9 cellular contexts compared by ENCODE assay signal in the genomic region with DNA sequence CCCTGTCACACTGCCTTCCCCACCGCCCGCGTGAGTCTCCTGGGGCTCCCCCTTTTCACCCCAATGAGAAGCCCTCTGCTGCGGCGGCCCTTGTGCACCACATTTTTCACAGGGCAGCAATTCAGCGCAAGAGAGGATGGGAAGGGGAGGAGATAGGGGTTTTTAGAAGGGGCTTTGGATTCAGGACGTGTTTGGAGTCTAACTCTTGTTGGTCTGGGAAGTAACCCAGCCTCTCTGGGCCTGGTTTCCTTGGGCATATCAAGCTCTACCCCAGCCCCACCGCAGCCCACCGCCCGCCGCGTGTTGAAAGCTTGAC. TPM values are rescaled to one million over a fixed set of nuclear protein-coding genes. Genes with fewer than 3 reads are reported as not detected.
A peak's percentile ranks its signal among the peaks of the same experiment; 100 is the strongest.
DNase-seq lines count a peak whose midpoint lies in the region; ATAC-seq and TF ChIP-seq lines count a peak whose summit lies in the region.
"Had no signal": no experiment of that assay in that cellular context is flagged by ENCODE, and none has a peak within 500 bp of the region (broad histone marks: within the 10 kb centered on the region; RNA-seq: fewer than 3 reads in every experiment).

No MANE protein-coding gene starts in this region.

- intact Hi-C loops in CD4-positive, alpha-beta memory T cell (cut with micrococcal nuclease): no loop called here
- intact Hi-C loops in PC-9 (cut with micrococcal nuclease; ENCODE audit: unreplicated experiment): loop anchor here (5.0 kb wide), 2 partner anchors 71 to 241 kb away; partner anchors contain the start of gene HEBP2

- DNase-seq in CD4-positive, alpha-beta memory T cell: peak in 2 of 5 donors; percentile 2 to 4
- DNase-seq in PC-9: peak in 1 of 2 experiments; percentile 3
- DNase-seq in epithelial cell of proximal tubule (ENCODE audit: low read depth): no peak
- DNase-seq in iPS-NIHi11 (ENCODE audit: low spot score): no peak
- DNase-seq in NCI-H1694 treated with DMSO at 0.1 percent for 48 hours (lab: John Stamatoyannopoulos, UW): no peak
- no peak for DNase-seq in islet precursor cell

- H2AFZ ChIP-seq in PC-9 (peak overlapping the region; percentile 88), parathyroid adenoma (peak overlapping the region; percentile 61)

- H3F3A ChIP-seq in PC-9 (ENCODE audit: insufficient read depth, low read depth): peaks cover 19% of the 10 kb centered on the region; the same call in 1 of the 2 replicates

- H3K79me2 ChIP-seq in PC-9 (ENCODE audit: low read depth) (peaks cover 41% of the 10 kb centered on the region), parathyroid adenoma (peaks cover 27% of the 10 kb centered on the region)

- no peak overlapping the region for H3K27ac ChIP-seq in CD4-positive, alpha-beta memory T cell (ENCODE audit: low read depth, low read length)
- H3K27ac ChIP-seq in PC-9: peak overlapping the region; percentile 36
- H3K27ac ChIP-seq in parathyroid adenoma: no peak overlapping the region

- H3K4me2 ChIP-seq in PC-9: peak overlapping the region; percentile 86
- H3K4me2 ChIP-seq in parathyroid adenoma (ENCODE audit: low read length): peak overlapping the region; percentile 61

- no peaks in the 10 kb centered on the region for H3K36me3 Mint-ChIP-seq in CD4-positive, alpha-beta memory T cell

- H3K27me3 Mint-ChIP-seq in CD4-positive, alpha-beta memory T cell: peaks cover 50% of the 10 kb centered on the region in 2 donors

- peaks cover 8 to 16% (median 13%) of the 10 kb centered on the region in 4 donors for H3K4me1 Mint-ChIP-seq in CD4-positive, alpha-beta memory T cell

- no peak overlapping the region for H3K9ac ChIP-seq in parathyroid adenoma

- H3K9me3 ChIP-seq in CD4-positive, alpha-beta memory T cell (ENCODE audit: control insufficient read depth in 1 of 2, low read length in 2 of 2): no peaks in the 10 kb centered on the region
- H3K9me3 ChIP-seq in PC-9 (ENCODE audit: insufficient read depth, low read depth) (no peaks in the 10 kb centered on the region), parathyroid adenoma (ENCODE audit: control insufficient read depth, low read length) (no peaks in the 10 kb centered on the region)

- peaks cover 45% of the 10 kb centered on the region for H3K27me3 ChIP-seq in CD4-positive, alpha-beta memory T cell (ENCODE audit: insufficient read depth, low read length)
- H3K27me3 ChIP-seq in PC-9 (ENCODE audit: insufficient read depth, low read depth) (no peaks in the 10 kb centered on the region), parathyroid adenoma (ENCODE audit: control insufficient read depth, insufficient read depth, low read length) (no peaks in the 10 kb centered on the region)

- no peak for TF ChIP-seq CTCF in PC-9 (conservative IDR thresholded peaks at IDR 0.05)
- no peak for TF ChIP-seq CTCF in epithelial cell of proximal tubule (conservative IDR thresholded peaks at IDR 0.05; ENCODE audit: low read depth, low read length)
- TF ChIP-seq CTCF in parathyroid adenoma (IDR thresholded peaks at IDR 0.05): no peak

- H4K20me1 ChIP-seq in PC-9 (ENCODE audit: insufficient read depth): no peaks in the 10 kb centered on the region; the same call in none of the 2 replicates

- H3K4me3 ChIP-seq in CD4-positive, alpha-beta memory T cell (ENCODE audit: low read length in 2 of 2): no peak overlapping the region
- H3K4me3 ChIP-seq in PC-9 (peak overlapping the region; percentile 62), epithelial cell of proximal tubule (ENCODE audit: low read depth, low read length) (peak overlapping the region; percentile 71), parathyroid adenoma (ENCODE audit: low read depth, low read length) (peak overlapping the region; percentile 48)

- CTCF ChIA-PET in CD4-positive, alpha-beta memory T cell (lab: Charles Lee; ENCODE audit: partially characterized antibody): interaction anchor here (1.4 kb wide), 1 partner anchor 16 kb away, joined by 3 read pairs; no protein-coding TSS in a partner anchor
- CTCF ChIA-PET in PC-9 (lab: Charles Lee): no interaction called here

- peaks cover 16% of the 10 kb centered on the region for H3K4me1 ChIP-seq in CD4-positive, alpha-beta memory T cell (ENCODE audit: insufficient read depth, low read length)
- peaks cover 24% of the 10 kb centered on the region for H3K4me1 ChIP-seq in PC-9 (replicated peaks; ENCODE audit: insufficient read depth)
- peaks cover 3% of the 10 kb centered on the region for H3K4me1 ChIP-seq in parathyroid adenoma

- peak overlapping the region; percentile 65 to 82 (median 70) for H3K4me3 Mint-ChIP-seq in CD4-positive, alpha-beta memory T cell

- no peak for ATAC-seq in GM18868 (IDR thresholded peaks at IDR 0.05; ENCODE audit: unreplicated experiment)

- no peaks in the 10 kb centered on the region for H3K9me2 ChIP-seq in PC-9 (ENCODE audit: insufficient read depth)

- BruUV-seq in PC-9 (replicated peaks; lab: Mats Ljungman, UMichigan): TSS peak; percentile 41

- no peaks in the 10 kb centered on the region for H3K36me3 ChIP-seq in CD4-positive, alpha-beta memory T cell (ENCODE audit: insufficient read depth, low read length)
- H3K36me3 ChIP-seq in PC-9 (ENCODE audit: low read depth) (no peaks in the 10 kb centered on the region), parathyroid adenoma (ENCODE audit: control insufficient read depth, insufficient read depth, low read length) (no peaks in the 10 kb centered on the region)

- H3K27ac Mint-ChIP-seq in CD4-positive, alpha-beta memory T cell: peak overlapping the region in 1 of 7 donors; percentile 25

- H3K9me3 Mint-ChIP-seq in CD4-positive, alpha-beta memory T cell: peaks cover 0 to 2% (median 0%) of the 10 kb centered on the region in 8 donors

- POLR2A ChIA-PET in CD4-positive, alpha-beta memory T cell (lab: Charles Lee; ENCODE audit: partially characterized antibody): no interaction called here
- POLR2A ChIA-PET in PC-9 (lab: Charles Lee; ENCODE audit: unreplicated experiment): no interaction called here

RNA-seq across cellular contexts. Expression of gene ARFGEF3, which starts 0.7 kb away (rescaled TPM):
- under 1 TPM in 1 of 2 experiments, not detected in 1; 0.03 TPM for total RNA-seq in CD4-positive, alpha-beta memory T cell
- not detected for polyA plus RNA-seq in CD4-positive, alpha-beta memory T cell
- total RNA-seq in PC-9 (2021) (9.9 and 10.0 TPM in 2 replicates), epithelial cell of proximal tubule (7.8 and 9.5 TPM in 2 replicates)

RNA-seq across cellular contexts. Expression of gene PERP, which starts 53.9 kb away (rescaled TPM):
- 1 to 10 TPM; 4.2 to 4.3 TPM for total RNA-seq in CD4-positive, alpha-beta memory T cell
- polyA plus RNA-seq in CD4-positive, alpha-beta memory T cell: 1 to 10 TPM; 6.8 to 8.0 TPM
- 79.2 and 93.0 TPM in 2 replicates for total RNA-seq in PC-9 (2021)
- total RNA-seq in epithelial cell of proximal tubule: 65.6 and 68.0 TPM in 2 replicates

RNA-seq across cellular contexts. Expression of gene PBOV1, which starts 57.2 kb away (rescaled TPM):
- not detected for total RNA-seq in CD4-positive, alpha-beta memory T cell
- polyA plus RNA-seq in CD4-positive, alpha-beta memory T cell: not detected
- total RNA-seq in PC-9 (2021) (not detected in 2 replicates), epithelial cell of proximal tubule (not detected in 2 replicates)
- total RNA-seq: subcutaneous adipose tissue had no signal

Comparison
In these comparisons a context has a peak if more than half of its experiments do, and no peak if none do; other contexts are left out.
1. H3K4me3 ChIP-seq: peak in PC-9 (single experiment), epithelial cell of proximal tubule (single experiment) and parathyroid adenoma (single experiment); none in CD4-positive, alpha-beta memory T cell (0 of 2).
2. RNA of gene PERP, which starts 53.9 kb away (total RNA-seq): 79.2 to 93.0 TPM in PC-9 and 65.6 to 68.0 TPM in epithelial cell of proximal tubule; 4.2 to 4.3 TPM in CD4-positive, alpha-beta memory T cell; every median in the first group is over 10 times any median in the second.